ENCODE assay signal across 8 cellular contexts in genomic region chr11:65084598-65085375, GRCh38. TPM values are rescaled to one million over a fixed set of nuclear protein-coding genes. Genes with fewer than 3 reads are reported as not detected.
DNase-seq lines count a peak whose midpoint lies in the region; ATAC-seq and TF ChIP-seq lines count a peak whose summit lies in the region.

No MANE protein-coding gene starts in this region.

- peak overlapping the region; percentile 63 for H3K27ac ChIP-seq in PC-3 (ENCODE audit: low read length)
- H3K27ac ChIP-seq in esophagus squamous epithelium = peak overlapping the region; percentile 90 to 99 (median 97)

- H3K9ac ChIP-seq in PC-3 (ENCODE audit: low read length) = peak overlapping the region; percentile 96

- TSS peak; percentile 64 for BruUV-seq in PC-3 (replicated peaks; lab: Mats Ljungman, UMichigan)

- H3K36me3 ChIP-seq in PC-3 (ENCODE audit: low read depth, low read length) = peaks cover 30% of the 10 kb centered on the region
- H3K36me3 ChIP-seq in esophagus squamous epithelium = peaks cover 7 to 49% (median 29%) of the 10 kb centered on the region in 3 donors

- no peak for TF ChIP-seq POLR2A in esophagus squamous epithelium (IDR thresholded peaks at IDR 0.05)

- intact Hi-C loops in PC-3 (cut with micrococcal nuclease) (loop anchor here (2.0 kb wide), 2 partner anchors 42 to 168 kb away; partner anchors contain the start of gene ATG2A), esophagus squamous epithelium (cut with DNase I) (no loop called here), sciatic nerve (cut with DNase I) (no loop called here)

- no peaks in the 10 kb centered on the region for H4K20me1 ChIP-seq in PC-3 (ENCODE audit: low read length)

- H3K4me1 ChIP-seq in PC-3 (ENCODE audit: insufficient read depth, low read length) = peaks cover 21% of the 10 kb centered on the region
- H3K4me1 ChIP-seq in esophagus squamous epithelium = peaks cover 11 to 30% (median 14%) of the 10 kb centered on the region in 3 donors

- peak; percentile 4 for ATAC-seq in GM18867 (IDR thresholded peaks at IDR 0.05; ENCODE audit: unreplicated experiment)
- peak; percentile 15 for ATAC-seq in PC-3
- peak; percentile 2 for ATAC-seq in sciatic nerve
- no peak for ATAC-seq in GM18520 (IDR thresholded peaks at IDR 0.05; ENCODE audit: unreplicated experiment)

- H2AFZ ChIP-seq in PC-3 (ENCODE audit: low read length) = peak overlapping the region; percentile 82

- TF ChIP-seq CTCF in PC-3 (conservative IDR thresholded peaks at IDR 0.05; ENCODE audit: low read depth, low read length) = no peak
- TF ChIP-seq CTCF in esophagus squamous epithelium (IDR thresholded peaks at IDR 0.05) = no peak

- H3K4me3 ChIP-seq in PC-3 (ENCODE audit: low read length) = peak overlapping the region; percentile 89
- H3K4me3 ChIP-seq in esophagus squamous epithelium = peak overlapping the region; percentile 44 to 90 (median 79)

- H3K9me3 ChIP-seq in PC-3 (ENCODE audit: low read length) (no peaks in the 10 kb centered on the region), esophagus squamous epithelium (no peaks in the 10 kb centered on the region)

- 37 to 39% methylated on average over 17 to 23 of the region's 23 CpGs for WGBS in esophagus squamous epithelium, 2 donors

- no peaks in the 10 kb centered on the region for H3F3A ChIP-seq in PC-3 (ENCODE audit: low read length, unreplicated experiment)

- CTCF ChIA-PET in PC-3 (lab: Charles Lee) = no interaction called here

- DNase-seq in PC-3 (no peak), esophagus squamous epithelium (lab: John Stamatoyannopoulos, UW) (no peak), sciatic nerve (ENCODE audit: low spot score) (no peak), NCI-H1048 (lab: John Stamatoyannopoulos, UW) (no peak), NCI-H82 treated with DMSO at 0.1 percent for 48 hours (lab: John Stamatoyannopoulos, UW; ENCODE audit: unreplicated experiment) (no peak)
- no peak for DNase-seq in stimulated activated CD8-positive, alpha-beta memory T cell treated with anti-CD3 and anti-CD28 coated beads, Interleukin-4, amount 100 ng/mL, for 48 hours

- H3K9me2 ChIP-seq in PC-3 (replicated peaks; ENCODE audit: low read length) = no peaks in the 10 kb centered on the region

- H3K79me2 ChIP-seq in PC-3 (ENCODE audit: low read length) = peaks cover 57% of the 10 kb centered on the region

- POLR2A ChIA-PET in PC-3 (lab: Charles Lee; ENCODE audit: unreplicated experiment) = interaction anchor here (0.5 kb wide), 1 partner anchor 224 kb away, joined by 9 read pairs; no protein-coding TSS in a partner anchor

- H3K4me2 ChIP-seq in PC-3 (ENCODE audit: low read length) = peak overlapping the region; percentile 91

- H3K27me3 ChIP-seq in PC-3 (ENCODE audit: low read length) (no peaks in the 10 kb centered on the region), esophagus squamous epithelium (no peaks in the 10 kb centered on the region)

RNA-seq across cellular contexts. Expression of gene ZFPL1, which starts 0.8 kb away (rescaled TPM):
- total RNA-seq in PC-3 (2014; rRNA removed) = 98.7 and 103 TPM in 2 replicates
- total RNA-seq in esophagus squamous epithelium = 10 to 100 TPM; 24.0 to 52.2 (median 32.2) TPM
- total RNA-seq in sciatic nerve = 32.9 TPM

RNA-seq across cellular contexts. Expression of gene CDCA5, which starts 0.9 kb away (rescaled TPM):
- total RNA-seq in PC-3 (2014; rRNA removed) = 67.1 and 73.4 TPM in 2 replicates
- 10 to 100 TPM in 1 of 4 donors, 1 to 10 TPM in 3; 3.1 to 14.3 (median 9.0) TPM for total RNA-seq in esophagus squamous epithelium
- 0.71 TPM for total RNA-seq in sciatic nerve

RNA-seq across cellular contexts. Expression of gene VPS51, which starts 11.2 kb away (rescaled TPM):
- total RNA-seq in PC-3 (2014; rRNA removed) (414 and 743 TPM in 2 replicates), esophagus squamous epithelium (100 to 1,000 TPM; 204 to 298 (median 224) TPM), sciatic nerve (115 TPM)

RNA-seq across cellular contexts. Expression of gene NAALADL1, which starts 26.4 kb away (rescaled TPM):
- total RNA-seq in PC-3 (2014; rRNA removed) (0.47 TPM in 1 of 2 replicates, not detected in the other), esophagus squamous epithelium (10 to 100 TPM in 1 of 4 donors, 1 to 10 TPM in 2, under 1 TPM in 1; 0.34 to 19.6 (median 3.1) TPM), sciatic nerve (14.7 TPM)

RNA-seq across cellular contexts. Expression of gene TM7SF2, which starts 26.9 kb away (rescaled TPM):
- 38.4 and 44.2 TPM in 2 replicates for total RNA-seq in PC-3 (2014; rRNA removed)
- 10 to 100 TPM; 36.4 to 96.5 (median 74.7) TPM for total RNA-seq in esophagus squamous epithelium
- 18.2 TPM for total RNA-seq in sciatic nerve
